21 cellular contexts compared by ENCODE assay signal in genomic region chr3:157738441-157738840, GRCh38.
DNase-seq lines count a peak whose midpoint lies in the region; ATAC-seq, FAIRE-seq and TF ChIP-seq lines count a peak whose summit lies in the region.
"Had no signal": no experiment of that assay in that cellular context is flagged by ENCODE, and none has a peak within 500 bp of the region (broad histone marks: within the 10 kb centered on the region; RNA-seq: fewer than 3 reads in every experiment).

No MANE protein-coding gene starts in this region.

- TF ChIP-seq CTCF in bronchial epithelial cell (IDR thresholded peaks at IDR 0.05; ENCODE audit: insufficient read depth, low read length, severe bottlenecking) (no peak), A673 (conservative IDR thresholded peaks at IDR 0.05; ENCODE audit: low read depth, low read length) (no peak)

- peaks cover 5% of the 10 kb centered on the region for H3K9me3 Mint-ChIP-seq in activated T-helper 17 cell treated with anti-CD3 and anti-CD28 coated beads, Interleukin-2, amount 50 U/mL, for 72 hours

- H3K4me1 Mint-ChIP-seq in activated T-helper 17 cell treated with anti-CD3 and anti-CD28 coated beads, Interleukin-2, amount 50 U/mL, for 72 hours, result no peaks in the 10 kb centered on the region
- H3K4me1 Mint-ChIP-seq: CD4-positive, alpha-beta memory T cell; GM23338; IgD-negative memory B cell had no signal

- H3K27me3 ChIP-seq in bronchial epithelial cell (ENCODE audit: control insufficient read depth, insufficient read depth, low read length), result no peaks in the 10 kb centered on the region
- H3K27me3 ChIP-seq in A673 (replicated peaks; ENCODE audit: insufficient read depth, low read depth, low read length, poor library complexity), result no peaks in the 10 kb centered on the region
- H3K27me3 ChIP-seq: BE2C had no signal

- no peak for ATAC-seq in activated T-helper 17 cell treated with anti-CD3 and anti-CD28 coated beads, Interleukin-2, amount 50 U/mL, for 72 hours (replicated peaks)
- no peak for ATAC-seq in HG03280 (IDR thresholded peaks at IDR 0.05; ENCODE audit: unreplicated experiment)
- ATAC-seq: A549, GM23338, HepG2 had no signal

- no peak for FAIRE-seq in bronchial epithelial cell (lab: Jason Lieb, UNC)
- FAIRE-seq: A549, H54, HepG2 had no signal

- DNase-seq in SIG-M5 treated with dmso at 0.1 percent for 504 hours (lab: John Stamatoyannopoulos, UW; ENCODE audit: unreplicated experiment) (peak; percentile 8), SIG-M5 (lab: John Stamatoyannopoulos, UW) (no peak), MV-4-11 (lab: John Stamatoyannopoulos, UW) (peak; percentile 47), bronchial epithelial cell (ENCODE audit: low read depth) (peak; percentile 8), A673 (ENCODE audit: low spot score) (no peak)
- DNase-seq: BE2C; CD4-positive, alpha-beta memory T cell; DMS153; DMS79; GF-D8; HCEC 1CT; KBM-7 had no signal

- H3K4me1 ChIP-seq in A673 (ENCODE audit: insufficient read depth, low read length, poor library complexity, severe bottlenecking), result no peaks in the 10 kb centered on the region
- H3K4me1 ChIP-seq: A549, BE2C had no signal

- no peaks in the 10 kb centered on the region for H3K36me3 Mint-ChIP-seq in activated T-helper 17 cell treated with anti-CD3 and anti-CD28 coated beads, Interleukin-2, amount 50 U/mL, for 72 hours (ENCODE audit: low read depth)
- H3K36me3 Mint-ChIP-seq: CD4-positive, alpha-beta memory T cell; IgD-negative memory B cell had no signal

- BruUV-seq in A673 (replicated peaks; lab: Mats Ljungman, UMichigan), result no TSS peak

- H3K36me3 ChIP-seq in bronchial epithelial cell (ENCODE audit: control insufficient read depth, insufficient read depth, low read length) (no peaks in the 10 kb centered on the region), A673 (ENCODE audit: insufficient read depth, low read length, poor library complexity, severe bottlenecking) (no peaks in the 10 kb centered on the region)
- H3K36me3 ChIP-seq: BE2C had no signal

- intact Hi-C loops in A673 (cut with micrococcal nuclease; ENCODE audit: unreplicated experiment), result no loop called here

- H3K4me3 Mint-ChIP-seq in activated T-helper 17 cell treated with anti-CD3 and anti-CD28 coated beads, Interleukin-2, amount 50 U/mL, for 72 hours, result no peak overlapping the region
- H3K4me3 Mint-ChIP-seq: CD4-positive, alpha-beta memory T cell; GM23338; IgD-negative memory B cell had no signal

- H3K4me3 ChIP-seq in bronchial epithelial cell (ENCODE audit: low read depth, low read length) (no peak overlapping the region), A673 (ENCODE audit: low read depth, low read length, poor library complexity, severe bottlenecking) (no peak overlapping the region)
- H3K4me3 ChIP-seq: A549, GM23338 had no signal

- no peak overlapping the region for H3K27ac Mint-ChIP-seq in activated T-helper 17 cell treated with anti-CD3 and anti-CD28 coated beads, Interleukin-2, amount 50 U/mL, for 72 hours
- H3K27ac Mint-ChIP-seq: CD4-positive, alpha-beta memory T cell; GM23338; IgD-negative memory B cell had no signal

- POLR2A ChIA-PET in A673 (lab: Charles Lee; ENCODE audit: low non-redundant PET), result no interaction called here

- no peaks in the 10 kb centered on the region for H3K9me3 ChIP-seq in A673 (ENCODE audit: low read depth, low read length, poor library complexity, severe bottlenecking)
- H3K9me3 ChIP-seq: A549, BE2C had no signal

- H3K27ac ChIP-seq in A673 (ENCODE audit: low read depth, low read length, poor library complexity, severe bottlenecking), result no peak overlapping the region
- H3K27ac ChIP-seq: 22Rv1, A549, C4-2B had no signal

- no peaks in the 10 kb centered on the region for H3K27me3 Mint-ChIP-seq in activated T-helper 17 cell treated with anti-CD3 and anti-CD28 coated beads, Interleukin-2, amount 50 U/mL, for 72 hours
- H3K27me3 Mint-ChIP-seq: CD4-positive, alpha-beta memory T cell; IgD-negative memory B cell had no signal

- CTCF ChIA-PET in A673 (lab: Charles Lee), result no interaction called here

Comparison
In these comparisons a context has a peak if more than half of its experiments do, and no peak if none do; other contexts are left out.
1. DNase-seq: peak in SIG-M5 treated with dmso at 0.1 percent for 504 hours (single experiment), MV-4-11 (single experiment) and bronchial epithelial cell (single experiment); none in SIG-M5 (single experiment) and A673 (single experiment).